ENCODE assay signal across 8 cellular contexts in genomic region chr1:205631010-205631726, GRCh38. TPM values are rescaled to one million over a fixed set of nuclear protein-coding genes. Genes with fewer than 3 reads are reported as not detected.
DNase-seq lines count a peak whose midpoint lies in the region; ATAC-seq and TF ChIP-seq lines count a peak whose summit lies in the region.

No MANE protein-coding gene starts in this region.

- H4K20me1 ChIP-seq in osteoblast (ENCODE audit: insufficient read depth, low read length): no peaks in the 10 kb centered on the region

- 0% methylated on average over 17 to 40 of the region's 73 CpGs for WGBS in testis, 2 donors

- no peaks in the 10 kb centered on the region for H3K27me3 Mint-ChIP-seq in activated naive CD4-positive, alpha-beta T cell treated with anti-CD3 and anti-CD28 coated beads for 36 hours (ENCODE audit: low read depth)

- peak overlapping the region; percentile 74 for H3K4me2 ChIP-seq in osteoblast (ENCODE audit: insufficient read depth, low read length)

- peaks cover 13% of the 10 kb centered on the region for H3K36me3 Mint-ChIP-seq in activated naive CD4-positive, alpha-beta T cell treated with anti-CD3 and anti-CD28 coated beads for 36 hours (ENCODE audit: low read depth)

- no peaks in the 10 kb centered on the region for H3K9me3 Mint-ChIP-seq in activated naive CD4-positive, alpha-beta T cell treated with anti-CD3 and anti-CD28 coated beads for 36 hours

- TF ChIP-seq POLR2A in testis (IDR thresholded peaks at IDR 0.05): no peak

- H3K4me1 ChIP-seq in SJSA1 (replicated peaks) (peaks cover 16% of the 10 kb centered on the region), osteoblast (ENCODE audit: insufficient read depth, low read length) (peaks cover 23% of the 10 kb centered on the region), testis (peaks cover 21% of the 10 kb centered on the region)

- peaks cover 7% of the 10 kb centered on the region for H3K36me3 ChIP-seq in SJSA1
- no peaks in the 10 kb centered on the region for H3K36me3 ChIP-seq in osteoblast (ENCODE audit: insufficient read depth, low read length)
- H3K36me3 ChIP-seq in testis (ENCODE audit: low read depth, missing control alignments): no peaks in the 10 kb centered on the region

- peak; percentile 94 for DNase-seq in NAMALWA (ENCODE audit: low spot score)
- DNase-seq in SJSA1 (ENCODE audit: low read depth in 1 of 2, low spot score in 2 of 2): peak; percentile 61 to 77
- peak; percentile 93 for DNase-seq in activated naive CD4-positive, alpha-beta T cell treated with anti-CD3 and anti-CD28 coated beads for 36 hours
- DNase-seq in germinal center (ENCODE audit: low spot score): peak; percentile 82
- peak; percentile 91 for DNase-seq in osteoblast (ENCODE audit: insufficient read length, low spot score, missing footprints)
- peak; percentile 71 for DNase-seq in testis

- ATAC-seq in HG02571 (IDR thresholded peaks at IDR 0.05; ENCODE audit: unreplicated experiment): peak; percentile 58

- H3K9me3 ChIP-seq in SJSA1 (replicated peaks): no peaks in the 10 kb centered on the region
- no peaks in the 10 kb centered on the region for H3K9me3 ChIP-seq in osteoblast (ENCODE audit: low read depth, low read length)
- H3K9me3 ChIP-seq in testis: no peaks in the 10 kb centered on the region

- H3K4me3 ChIP-seq in GM08714 (ENCODE audit: low read length) (peak overlapping the region; percentile 82), SJSA1 (peak overlapping the region; percentile 94), osteoblast (ENCODE audit: insufficient read depth, low read length) (peak overlapping the region; percentile 86), testis (peak overlapping the region; percentile 79 to 89)

- CTCF ChIA-PET in activated naive CD4-positive, alpha-beta T cell treated with anti-CD3 and anti-CD28 coated beads for 36 hours (lab: Charles Lee): interaction anchor here (0.6 to 9.5 kb wide), 10 partner anchors 13 to 143 kb away, joined by 3 to 262 read pairs (median 10); no protein-coding TSS in a partner anchor

- H3K27ac ChIP-seq in SJSA1 (peak overlapping the region; percentile 92), osteoblast (ENCODE audit: low read depth, low read length) (peak overlapping the region; percentile 80), testis (peak overlapping the region; percentile 85 to 95)

- peak overlapping the region; percentile 92 for H3K27ac Mint-ChIP-seq in activated naive CD4-positive, alpha-beta T cell treated with anti-CD3 and anti-CD28 coated beads for 36 hours

- H3K27me3 ChIP-seq in SJSA1 (replicated peaks) (no peaks in the 10 kb centered on the region), osteoblast (ENCODE audit: insufficient read depth, low read length) (no peaks in the 10 kb centered on the region), testis (no peaks in the 10 kb centered on the region)

- TF ChIP-seq CTCF in osteoblast (IDR thresholded peaks at IDR 0.05; ENCODE audit: extremely low read depth, low read depth, low read length): no peak
- TF ChIP-seq CTCF in testis (IDR thresholded peaks at IDR 0.05): no peak

- peak overlapping the region; percentile 78 for H3K4me3 Mint-ChIP-seq in activated naive CD4-positive, alpha-beta T cell treated with anti-CD3 and anti-CD28 coated beads for 36 hours

- intact Hi-C loops in activated naive CD4-positive, alpha-beta T cell treated with anti-CD3 and anti-CD28 coated beads for 36 hours (cut with micrococcal nuclease): loop anchor here (1.0 to 5.0 kb wide), 10 partner anchors 15 to 926 kb away; partner anchors contain the start of genes NUCKS1 and SLC41A1
- intact Hi-C loops in testis (cut with DNase I; ENCODE audit: low total_unique reads): no loop called here

- peaks cover 46% of the 10 kb centered on the region for H3K79me2 ChIP-seq in osteoblast (ENCODE audit: insufficient read depth, low read length)

- peak overlapping the region; percentile 67 for H2AFZ ChIP-seq in osteoblast (ENCODE audit: low read length)

- H3K4me1 Mint-ChIP-seq in activated naive CD4-positive, alpha-beta T cell treated with anti-CD3 and anti-CD28 coated beads for 36 hours (ENCODE audit: low read depth): peaks cover 44% of the 10 kb centered on the region

RNA-seq across cellular contexts. Expression of gene ELK4, which starts 0.6 kb away (rescaled TPM):
- 11.6 and 18.4 TPM in 2 replicates for total RNA-seq in SJSA1 (2014; rRNA removed; shearing (Covaris generic))
- total RNA-seq in activated naive CD4-positive, alpha-beta T cell treated with anti-CD3 and anti-CD28 coated beads for 36 hours: 10 to 100 TPM; 60.5 to 62.4 TPM
- total RNA-seq in osteoblast (27.1 and 30.4 TPM in 2 replicates), testis (10 to 100 TPM; 20.5 to 25.4 TPM)
- 20.4 TPM for polyA plus RNA-seq in testis (ENCODE audit: insufficient read depth, low read depth, low replicate concordance)

RNA-seq across cellular contexts. Expression of gene SLC45A3, which starts 49.1 kb away (rescaled TPM):
- 2.0 and 2.4 TPM in 2 replicates for total RNA-seq in SJSA1 (2014; rRNA removed; shearing (Covaris generic))
- under 1 TPM; 0.15 to 0.26 TPM for total RNA-seq in activated naive CD4-positive, alpha-beta T cell treated with anti-CD3 and anti-CD28 coated beads for 36 hours
- total RNA-seq in osteoblast (1.1 and 1.5 TPM in 2 replicates), testis (1 to 10 TPM; 7.3 to 8.9 TPM)
- 4.5 TPM for polyA plus RNA-seq in testis (ENCODE audit: insufficient read depth, low read depth, low replicate concordance)

Comparison
In these comparisons a context has a peak if more than half of its experiments do, and no peak if none do; other contexts are left out.
1. Peak in every context shown above with its lines: DNase-seq, ATAC-seq, H3K4me3 ChIP-seq and H3K27ac ChIP-seq.